16 cellular contexts compared by ENCODE assay signal in genomic region chr22:46430961-46431838, GRCh38.
DNase-seq lines count a peak whose midpoint lies in the region; ATAC-seq and TF ChIP-seq lines count a peak whose summit lies in the region.
"Had no signal": no experiment of that assay in that cellular context is flagged by ENCODE, and none has a peak within 500 bp of the region (broad histone marks: within the 10 kb centered on the region; RNA-seq: fewer than 3 reads in every experiment).

No MANE protein-coding gene starts in this region.

- no peaks in the 10 kb centered on the region for H3K27me3 Mint-ChIP-seq in T-helper 1 cell treated with Interleukin-12 subunit alpha and Interleukin-12 subunit beta and Interleukin-4 antibody, amounts not matched to agents 30 μg/mL and 1 μg/mL, for 36 hours (ENCODE audit: low read depth)
- H3K27me3 Mint-ChIP-seq in CD8-positive, alpha-beta T cell (ENCODE audit: low read depth): no peaks in the 10 kb centered on the region
- H3K27me3 Mint-ChIP-seq in naive B cell: no peaks in the 10 kb centered on the region
- H3K27me3 Mint-ChIP-seq: activated CD8-positive, alpha-beta memory T cell treated with anti-CD3 and anti-CD28 coated beads, Interleukin-2, amount 10 ng/mL, durations not matched to agents 7 days and 5 days had no signal

- no peak for TF ChIP-seq EP300 in tibial nerve (IDR thresholded peaks at IDR 0.05)

- no peak for TF ChIP-seq CTCF in CD8-positive, alpha-beta T cell (IDR thresholded peaks at IDR 0.05)
- TF ChIP-seq CTCF in WERI-Rb-1 (IDR thresholded peaks at IDR 0.05; ENCODE audit: low read depth, low read length): no peak
- TF ChIP-seq CTCF in tibial nerve (IDR thresholded peaks at IDR 0.05): no peak

- H3K36me3 ChIP-seq in CD8-positive, alpha-beta T cell (ENCODE audit: insufficient read depth, low read length): no peaks in the 10 kb centered on the region
- H3K36me3 ChIP-seq in WERI-Rb-1 (no peaks in the 10 kb centered on the region), tibial nerve (no peaks in the 10 kb centered on the region)
- H3K36me3 ChIP-seq: spleen, upper lobe of right lung had no signal

- no peaks in the 10 kb centered on the region for H3K36me3 Mint-ChIP-seq in T-helper 1 cell treated with Interleukin-12 subunit alpha and Interleukin-12 subunit beta and Interleukin-4 antibody, amounts not matched to agents 30 μg/mL and 1 μg/mL, for 36 hours (ENCODE audit: low read depth)
- H3K36me3 Mint-ChIP-seq in CD8-positive, alpha-beta T cell: peaks cover 4% of the 10 kb centered on the region
- H3K36me3 Mint-ChIP-seq in naive B cell: peaks cover 0 to 6% of the 10 kb centered on the region in 2 donors
- H3K36me3 Mint-ChIP-seq: activated CD8-positive, alpha-beta memory T cell treated with anti-CD3 and anti-CD28 coated beads, Interleukin-2, amount 10 ng/mL, durations not matched to agents 7 days and 5 days had no signal

- CTCF ChIA-PET in CD8-positive, alpha-beta T cell (lab: Charles Lee): no interaction called here

- H3K27ac ChIP-seq in CD8-positive, alpha-beta T cell (ENCODE audit: low read depth, low read length): no peak overlapping the region
- no peak overlapping the region; the same call in 1 of the 2 replicates for H3K27ac ChIP-seq in WERI-Rb-1
- H3K27ac ChIP-seq in tibial nerve: no peak overlapping the region
- H3K27ac ChIP-seq: 22Rv1 had no signal

- H3K27ac Mint-ChIP-seq in T-helper 1 cell treated with Interleukin-12 subunit alpha and Interleukin-12 subunit beta and Interleukin-4 antibody, amounts not matched to agents 30 μg/mL and 1 μg/mL, for 36 hours: peak overlapping the region; percentile 95
- peak overlapping the region; percentile 89 for H3K27ac Mint-ChIP-seq in CD8-positive, alpha-beta T cell
- peak overlapping the region in 5 of 6 donors; percentile 7 to 98 (median 91) for H3K27ac Mint-ChIP-seq in naive B cell

- TF ChIP-seq POLR2A in tibial nerve (IDR thresholded peaks at IDR 0.05): no peak

- no peaks in the 10 kb centered on the region for H3K9me3 ChIP-seq in CD8-positive, alpha-beta T cell (ENCODE audit: low read length)
- H3K9me3 ChIP-seq in WERI-Rb-1 (ENCODE audit: severe bottlenecking): peaks cover 2% of the 10 kb centered on the region
- peaks cover 0 to 4% (median 0%) of the 10 kb centered on the region in 4 donors for H3K9me3 ChIP-seq in tibial nerve
- H3K9me3 ChIP-seq: esophagus squamous epithelium, upper lobe of right lung had no signal

- no peak for ATAC-seq in CD8-positive, alpha-beta T cell
- ATAC-seq in naive B cell (ENCODE audit: low read depth in 2 of 2) (no peak), HG03025 (IDR thresholded peaks at IDR 0.05; ENCODE audit: low FRiP score, unreplicated experiment) (no peak)
- ATAC-seq: upper lobe of right lung had no signal

- intact Hi-C loops in CD8-positive, alpha-beta T cell (cut with DNase I, micrococcal nuclease): no loop called here

- POLR2A ChIA-PET in CD8-positive, alpha-beta T cell (lab: Charles Lee): no interaction called here

- no peaks in the 10 kb centered on the region for H3K9me3 Mint-ChIP-seq in T-helper 1 cell treated with Interleukin-12 subunit alpha and Interleukin-12 subunit beta and Interleukin-4 antibody, amounts not matched to agents 30 μg/mL and 1 μg/mL, for 36 hours
- H3K9me3 Mint-ChIP-seq in CD8-positive, alpha-beta T cell: no peaks in the 10 kb centered on the region
- peaks cover 0 to 3% (median 2%) of the 10 kb centered on the region in 7 donors for H3K9me3 Mint-ChIP-seq in naive B cell

- peaks cover 4% of the 10 kb centered on the region for H3K4me1 Mint-ChIP-seq in T-helper 1 cell treated with Interleukin-12 subunit alpha and Interleukin-12 subunit beta and Interleukin-4 antibody, amounts not matched to agents 30 μg/mL and 1 μg/mL, for 36 hours (ENCODE audit: low read depth)
- H3K4me1 Mint-ChIP-seq in CD8-positive, alpha-beta T cell (ENCODE audit: low read depth): peaks cover 18% of the 10 kb centered on the region
- H3K4me1 Mint-ChIP-seq in naive B cell: peaks cover 34 to 52% (median 41%) of the 10 kb centered on the region in 3 donors

- DNase-seq in T-helper 1 cell (no peak), WERI-Rb-1 (peak; percentile 70), naive B cell (no peak), pons (ENCODE audit: low spot score) (no peak), tibial nerve (ENCODE audit: low spot score in 2 of 2) (no peak)
- DNase-seq in CD8-positive, alpha-beta T cell: no peak
- DNase-seq: activated CD8-positive, alpha-beta memory T cell treated with anti-CD3 and anti-CD28 coated beads, Interleukin-2, amount 10 ng/mL, durations not matched to agents 7 days and 5 days; DMS79; esophagus squamous epithelium; NCI-H1417 treated with DMSO at 0.1 percent for 48 hours; NCI-H82; spleen; upper lobe of right lung had no signal

- 79 to 91% methylated on average over 23 to 32 of the region's 34 CpGs for WGBS in tibial nerve, 2 donors

- H3K4me3 ChIP-seq in CD8-positive, alpha-beta T cell (ENCODE audit: low read depth, low read length): no peak overlapping the region
- H3K4me3 ChIP-seq in WERI-Rb-1 (ENCODE audit: low read depth, low read length): no peak overlapping the region
- no peak overlapping the region for H3K4me3 ChIP-seq in tibial nerve

- H3K27me3 ChIP-seq in CD8-positive, alpha-beta T cell (ENCODE audit: insufficient read depth, low read length): no peaks in the 10 kb centered on the region
- H3K27me3 ChIP-seq in WERI-Rb-1 (ENCODE audit: insufficient read depth, low read depth, severe bottlenecking): no peaks in the 10 kb centered on the region
- H3K27me3 ChIP-seq in tibial nerve: peaks cover 0 to 13% of the 10 kb centered on the region in 2 donors
- H3K27me3 ChIP-seq: upper lobe of right lung had no signal

- no peak overlapping the region for H3K4me3 Mint-ChIP-seq in T-helper 1 cell treated with Interleukin-12 subunit alpha and Interleukin-12 subunit beta and Interleukin-4 antibody, amounts not matched to agents 30 μg/mL and 1 μg/mL, for 36 hours
- H3K4me3 Mint-ChIP-seq in CD8-positive, alpha-beta T cell: peak overlapping the region; percentile 18
- peak overlapping the region; percentile 84 to 95 (median 93) for H3K4me3 Mint-ChIP-seq in naive B cell

- H3K4me1 ChIP-seq in CD8-positive, alpha-beta T cell (ENCODE audit: insufficient read depth, low read length): peaks cover 10% of the 10 kb centered on the region
- H3K4me1 ChIP-seq in tibial nerve: peaks cover 0 to 3% (median 0%) of the 10 kb centered on the region in 4 donors
